25 cellular contexts compared by ENCODE assay signal in genomic region chr1:202125611-202126010, GRCh38. TPM values are rescaled to one million over a fixed set of nuclear protein-coding genes. Genes with fewer than 3 reads are reported as not detected.
DNase-seq lines count a peak whose midpoint lies in the region; ATAC-seq and TF ChIP-seq lines count a peak whose summit lies in the region.
"Had no signal": no experiment of that assay in that cellular context is flagged by ENCODE, and none has a peak within 500 bp of the region (broad histone marks: within the 10 kb centered on the region; RNA-seq: fewer than 3 reads in every experiment).

No MANE protein-coding gene starts in this region.

- peak overlapping the region; percentile 76 for H3K27ac ChIP-seq in angular gyrus (ENCODE audit: low read depth, low read length)
- peak overlapping the region in 58 of 59 donors; percentile 79 to 99 (median 98) for H3K27ac ChIP-seq in dorsolateral prefrontal cortex
- peak overlapping the region; percentile 35 to 98 (median 68) for H3K27ac ChIP-seq in tibial nerve
- H3K27ac ChIP-seq: A549 had no signal

- no peaks in the 10 kb centered on the region for H3K27me3 ChIP-seq in dorsolateral prefrontal cortex
- H3K27me3 ChIP-seq in tibial nerve = no peaks in the 10 kb centered on the region
- H3K27me3 ChIP-seq: BE2C; BLaER1 treated with 17β-estradiol and CSF1 and Interleukin-3, amounts not matched to agents 10 nM and 100 nM had no signal

- H3K4me3 ChIP-seq in dorsolateral prefrontal cortex (peak overlapping the region in 56 of 59 donors; percentile 21 to 87 (median 65)), tibial nerve (peak overlapping the region in 1 of 4 donors; percentile 51)
- H3K4me3 ChIP-seq: A549; BLaER1 treated with 17β-estradiol and CSF1 and Interleukin-3, amounts not matched to agents 10 nM and 100 nM; GM12878; GM23338 had no signal

- no peaks in the 10 kb centered on the region for H3K9me3 Mint-ChIP-seq in progenitor cell of endocrine pancreas (ENCODE audit: low read depth)
- H3K9me3 Mint-ChIP-seq: CD4-positive, alpha-beta T cell; CD8-positive, alpha-beta memory T cell; GM23338; H9; HFFc6 had no signal

- 73 to 80% methylated on average over 8 of the region's 8 CpGs for WGBS in tibial nerve, 2 donors

- H3K36me3 Mint-ChIP-seq in progenitor cell of endocrine pancreas (ENCODE audit: insufficient read depth) = no peaks in the 10 kb centered on the region
- H3K36me3 Mint-ChIP-seq: CD14-positive monocyte; CD8-positive, alpha-beta memory T cell had no signal

- intact Hi-C loops in dorsolateral prefrontal cortex (cut with DNase I) = loop anchor here in 1 of 2 donors (5.0 kb wide), 1 partner anchor 238 kb away; the partner anchor contains the start of gene SHISA4

- peaks cover 20% of the 10 kb centered on the region for H3K27me3 Mint-ChIP-seq in progenitor cell of endocrine pancreas

- H3K36me3 ChIP-seq in tibial nerve = peaks cover 0 to 8% (median 0%) of the 10 kb centered on the region in 3 donors
- H3K36me3 ChIP-seq: BE2C had no signal

- H3K9me3 ChIP-seq in tibial nerve = no peaks in the 10 kb centered on the region
- H3K9me3 ChIP-seq: A549; BE2C; BLaER1 treated with 17β-estradiol and CSF1 and Interleukin-3, amounts not matched to agents 10 nM and 100 nM had no signal

- no peak for TF ChIP-seq EP300 in tibial nerve (IDR thresholded peaks at IDR 0.05)

- peak overlapping the region; percentile 48 for H3K27ac Mint-ChIP-seq in progenitor cell of endocrine pancreas
- H3K27ac Mint-ChIP-seq: CD14-positive monocyte; CD4-positive, alpha-beta T cell; GM23338; HFFc6 had no signal

- no peak for ATAC-seq in HG02938 (IDR thresholded peaks at IDR 0.05; ENCODE audit: unreplicated experiment)
- ATAC-seq: A549, GM12878, GM23338, HCT116 had no signal

- H3K4me3 Mint-ChIP-seq in progenitor cell of endocrine pancreas (ENCODE audit: low read depth) = no peak overlapping the region
- H3K4me3 Mint-ChIP-seq: CD14-positive monocyte; CD4-positive, alpha-beta T cell; CD8-positive, alpha-beta memory T cell; GM23338; H9; HFFc6 had no signal

- no peak for TF ChIP-seq CTCF in dorsolateral prefrontal cortex (IDR thresholded peaks at IDR 0.05 in 54 of 56, conservative IDR thresholded peaks at IDR 0.05 in 2 of 56; ENCODE audit: low read depth in 1 of 56, partially characterized antibody in 56 of 56)
- TF ChIP-seq CTCF in progenitor cell of endocrine pancreas (IDR thresholded peaks at IDR 0.05; ENCODE audit: unreplicated experiment) = no peak
- TF ChIP-seq CTCF in tibial nerve (IDR thresholded peaks at IDR 0.05) = no peak

- TF ChIP-seq POLR2A in tibial nerve (IDR thresholded peaks at IDR 0.05) = no peak

- peaks cover 0 to 64% (median 30%) of the 10 kb centered on the region in 4 donors for H3K4me1 ChIP-seq in tibial nerve
- H3K4me1 ChIP-seq: BE2C had no signal

- DNase-seq in dorsolateral prefrontal cortex (no peak), progenitor cell of endocrine pancreas (ENCODE audit: low spot score, unreplicated experiment) (no peak), tibial nerve (ENCODE audit: low spot score in 2 of 2) (no peak), HUDEP-2 (lab: John Stamatoyannopoulos, UW; ENCODE audit: unreplicated experiment in 76 of 76) (no peak), T-helper 1 cell (no peak)
- DNase-seq: 8988T; ACHN; AML-193; BE2C; CD4-positive, alpha-beta T cell; CD8-positive, alpha-beta memory T cell; DMS 273 treated with DMSO at 0.1 percent for 48 hours; DMS79; EL; GDM1; H9; HFFc6 had no signal

- no peaks in the 10 kb centered on the region for H3K4me1 Mint-ChIP-seq in progenitor cell of endocrine pancreas (ENCODE audit: low read depth)
- H3K4me1 Mint-ChIP-seq: CD8-positive, alpha-beta memory T cell had no signal

RNA-seq across cellular contexts. Expression of gene GPR37L1, which starts 2.9 kb away (rescaled TPM):
- total RNA-seq in dorsolateral prefrontal cortex = 100 to 1,000 TPM in 3 of 120 experiments, 10 to 100 TPM in 117; 26.2 to 167 (median 58.0) TPM
- total RNA-seq in progenitor cell of endocrine pancreas = 0.04 TPM in 1 of 2 replicates, not detected in the other
- 10 to 100 TPM; 13.8 to 26.3 (median 24.3) TPM for total RNA-seq in tibial nerve
- total RNA-seq: CD4-positive, alpha-beta T cell; CD8-positive, alpha-beta memory T cell; HFFc6 had no signal

RNA-seq across cellular contexts. Expression of gene ARL8A, which starts 18.9 kb away (rescaled TPM):
- total RNA-seq in dorsolateral prefrontal cortex (100 to 1,000 TPM in 119 of 120 experiments, 10 to 100 TPM in 1; 88.0 to 248 (median 166) TPM), progenitor cell of endocrine pancreas (43.7 and 57.2 TPM in 2 replicates), tibial nerve (10 to 100 TPM; 35.0 to 64.5 (median 49.3) TPM)

RNA-seq across cellular contexts. Expression of gene PTPN7, which starts 34.8 kb away (rescaled TPM):
- total RNA-seq in dorsolateral prefrontal cortex (1 to 10 TPM in 52 of 120 experiments, under 1 TPM in 48, not detected in 20; 0.16 to 4.1 (median 1.0) TPM), progenitor cell of endocrine pancreas (not detected in 2 replicates), tibial nerve (10 to 100 TPM in 1 of 4 donors, 1 to 10 TPM in 3; 1.2 to 13.8 (median 6.8) TPM)
- total RNA-seq: GM23338, HFFc6 had no signal

Comparison
In these comparisons a context has a peak if more than half of its experiments do, and no peak if none do; other contexts are left out.
1. RNA of gene GPR37L1, which starts 2.9 kb away (total RNA-seq): 26.2 to 167 TPM in dorsolateral prefrontal cortex and 13.8 to 26.3 TPM in tibial nerve; 0.04 TPM in progenitor cell of endocrine pancreas; every median in the first group is over 10 times any median in the second.
2. Peak in every context shown above with its lines, with median percentiles within 50 percentile points of each other: H3K27ac ChIP-seq.